Comparison of ENCODE assay signal across 8 cellular contexts in genomic region chr6:159982726-159983506, GRCh38. TPM values are rescaled to one million over a fixed set of nuclear protein-coding genes. Genes with fewer than 3 reads are reported as not detected.
DNase-seq lines count a peak whose midpoint lies in the region; TF ChIP-seq lines count a peak whose summit lies in the region.

No MANE protein-coding gene starts in this region.

- H3K27me3 ChIP-seq in OCI-LY3 (ENCODE audit: low read depth, low read length): no peaks in the 10 kb centered on the region
- H3K27me3 ChIP-seq in esophagus muscularis mucosa: no peaks in the 10 kb centered on the region
- no peaks in the 10 kb centered on the region for H3K27me3 ChIP-seq in thymus (ENCODE audit: control insufficient read depth, insufficient read depth)

- H3K4me3 ChIP-seq in OCI-LY3 (ENCODE audit: low read length) (peak overlapping the region; percentile 50), esophagus muscularis mucosa (no peak overlapping the region), thymus (ENCODE audit: low read length) (no peak overlapping the region)

- H3K9me3 Mint-ChIP-seq in activated T-cell treated with anti-CD3 and anti-CD28 coated beads, Interleukin-2, amount 50 U/mL, for 24 hours: no peaks in the 10 kb centered on the region

- H3K27ac Mint-ChIP-seq in activated T-cell treated with anti-CD3 and anti-CD28 coated beads, Interleukin-2, amount 50 U/mL, for 24 hours: peak overlapping the region; percentile 99

- H2AFZ ChIP-seq in OCI-LY3 (ENCODE audit: low read depth, low read length): no peak overlapping the region

- no peak for DNase-seq in activated T-cell treated with anti-CD3 and anti-CD28 coated beads, Interleukin-2, amount 50 U/mL, for 24 hours
- no peak for DNase-seq in activated T-cell treated with anti-CD3 and anti-CD28 coated beads, Interleukin-2, amount 50 U/mL, for 1 hour
- DNase-seq in esophagus muscularis mucosa (ENCODE audit: extremely low spot score): no peak
- no peak for DNase-seq in COLO668 (lab: John Stamatoyannopoulos, UW; ENCODE audit: unreplicated experiment)
- no peak for DNase-seq in NCI-H82 treated with DMSO at 0.1 percent for 48 hours (lab: John Stamatoyannopoulos, UW; ENCODE audit: unreplicated experiment)
- DNase-seq in NCI-H2029 (lab: John Stamatoyannopoulos, UW): no peak

- no peak for TF ChIP-seq POLR2A in esophagus muscularis mucosa (IDR thresholded peaks at IDR 0.05; ENCODE audit: low read depth)

- no peak overlapping the region for H3K27ac ChIP-seq in OCI-LY3 (ENCODE audit: low read length)
- H3K27ac ChIP-seq in esophagus muscularis mucosa (replicated peaks in 1 of 4): peak overlapping the region in 3 of 4 donors; percentile 4 to 66 (median 16)
- H3K27ac ChIP-seq in thymus (ENCODE audit: low read depth): peak overlapping the region; percentile 27

- TF ChIP-seq CTCF in OCI-LY3 (IDR thresholded peaks at IDR 0.05; ENCODE audit: low read depth, low read length) (no peak), esophagus muscularis mucosa (IDR thresholded peaks at IDR 0.05) (no peak)

- H3K36me3 ChIP-seq in OCI-LY3 (replicated peaks; ENCODE audit: low read depth, low read length) (no peaks in the 10 kb centered on the region), esophagus muscularis mucosa (no peaks in the 10 kb centered on the region), thymus (ENCODE audit: control insufficient read depth, insufficient read depth) (no peaks in the 10 kb centered on the region)

- no peak for TF ChIP-seq EP300 in esophagus muscularis mucosa (IDR thresholded peaks at IDR 0.05)

- peaks cover 15% of the 10 kb centered on the region; the same call in 1 of the 2 replicates for H4K20me1 ChIP-seq in OCI-LY3 (ENCODE audit: insufficient read depth, low read length)

- peak overlapping the region; percentile 69 for H3K4me3 Mint-ChIP-seq in activated T-cell treated with anti-CD3 and anti-CD28 coated beads, Interleukin-2, amount 50 U/mL, for 24 hours

- H3K27me3 Mint-ChIP-seq in activated T-cell treated with anti-CD3 and anti-CD28 coated beads, Interleukin-2, amount 50 U/mL, for 24 hours: no peaks in the 10 kb centered on the region

- no peak overlapping the region for H3K9ac ChIP-seq in OCI-LY3 (ENCODE audit: low read length)

- peak overlapping the region; percentile 84 for H3K4me2 ChIP-seq in OCI-LY3 (ENCODE audit: low read length)

- H3K4me1 ChIP-seq in OCI-LY3 (ENCODE audit: low read length): peaks cover 50% of the 10 kb centered on the region
- H3K4me1 ChIP-seq in esophagus muscularis mucosa: peaks cover 70 to 88% (median 81%) of the 10 kb centered on the region in 4 donors
- H3K4me1 ChIP-seq in thymus (ENCODE audit: control insufficient read depth, insufficient read depth, low read length): peaks cover 52% of the 10 kb centered on the region

- peaks cover 8% of the 10 kb centered on the region for H3K36me3 Mint-ChIP-seq in activated T-cell treated with anti-CD3 and anti-CD28 coated beads, Interleukin-2, amount 50 U/mL, for 24 hours (ENCODE audit: low read depth)

- H3K4me1 Mint-ChIP-seq in activated T-cell treated with anti-CD3 and anti-CD28 coated beads, Interleukin-2, amount 50 U/mL, for 24 hours (ENCODE audit: low read depth): peaks cover 95% of the 10 kb centered on the region

- H3K9me3 ChIP-seq in OCI-LY3 (ENCODE audit: insufficient read depth, low read length) (no peaks in the 10 kb centered on the region), esophagus muscularis mucosa (no peaks in the 10 kb centered on the region), thymus (ENCODE audit: control insufficient read depth) (no peaks in the 10 kb centered on the region)

- intact Hi-C loops in esophagus muscularis mucosa (cut with DNase I): loop anchor here (5.0 kb wide), 1 partner anchor 44 kb away; no protein-coding TSS in a partner anchor

- WGBS in esophagus muscularis mucosa: 72% methylated on average over 6 of the region's 6 CpGs
- WGBS in thymus: 12% methylated on average over 6 of the region's 6 CpGs

- peaks cover 76% of the 10 kb centered on the region for H3K79me2 ChIP-seq in OCI-LY3 (ENCODE audit: low read length)

RNA-seq across cellular contexts. Expression of gene IGF2R, which starts 14.0 kb away (rescaled TPM):
- 10 to 100 TPM; 43.6 to 75.3 (median 58.4) TPM for total RNA-seq in esophagus muscularis mucosa
- 16.3 TPM for polyA plus RNA-seq in thymus
